19 cellular contexts compared by ENCODE assay signal in genomic region chr1:10650591-10651216, GRCh38.
DNase-seq lines count a peak whose midpoint lies in the region; ATAC-seq and TF ChIP-seq lines count a peak whose summit lies in the region.
"Had no signal": no experiment of that assay in that cellular context is flagged by ENCODE, and none has a peak within 500 bp of the region (broad histone marks: within the 10 kb centered on the region; RNA-seq: fewer than 3 reads in every experiment).

No MANE protein-coding gene starts in this region.

- intact Hi-C loops in lower lobe of right lung (cut with DNase I) = no loop called here
- intact Hi-C loops in thyroid gland (cut with DNase I) = no loop called here

- H2AFZ ChIP-seq in H9 (ENCODE audit: low read length) = no peak overlapping the region

- H3K4me1 ChIP-seq in H9 (ENCODE audit: insufficient read depth, low read length) (no peaks in the 10 kb centered on the region), endodermal cell (ENCODE audit: control insufficient read depth, insufficient read depth, low read length) (peaks cover 4% of the 10 kb centered on the region), lower lobe of right lung (peaks cover 25% of the 10 kb centered on the region), stomach smooth muscle (ENCODE audit: control insufficient read depth, insufficient read depth, low read length) (peaks cover 82% of the 10 kb centered on the region), thyroid gland (peaks cover 13 to 14% of the 10 kb centered on the region in 2 donors)

- ATAC-seq in lower lobe of right lung (no peak), GM21526 (IDR thresholded peaks at IDR 0.05; ENCODE audit: low FRiP score, unreplicated experiment) (no peak)
- ATAC-seq: Right ventricle myocardium inferior had no signal

- H3K56ac ChIP-seq in H9 (ENCODE audit: insufficient read length, low read depth, low read length) = no peak overlapping the region

- no peaks in the 10 kb centered on the region for H3K36me3 ChIP-seq in endodermal cell (ENCODE audit: control insufficient read depth, insufficient read depth, low read length)
- peaks cover 71% of the 10 kb centered on the region for H3K36me3 ChIP-seq in lower lobe of right lung
- H3K36me3 ChIP-seq in stomach smooth muscle (ENCODE audit: control insufficient read depth in 2 of 2, insufficient read depth in 2 of 2, low read length in 2 of 2) = peaks cover 20 to 21% of the 10 kb centered on the region in 2 donors
- H3K36me3 ChIP-seq in thyroid gland = peaks cover 0 to 19% of the 10 kb centered on the region in 2 donors
- H3K36me3 ChIP-seq: MG63 had no signal

- TF ChIP-seq POLR2A in thyroid gland (IDR thresholded peaks at IDR 0.05) = no peak

- H3K23me2 ChIP-seq in H9 (ENCODE audit: insufficient read length, low read depth, low read length, poor library complexity, severe bottlenecking) = peaks cover 4% of the 10 kb centered on the region

- no peak overlapping the region for H3K27ac Mint-ChIP-seq in H9
- H3K27ac Mint-ChIP-seq in endodermal cell = no peak overlapping the region
- H3K27ac Mint-ChIP-seq: CD4-positive, alpha-beta T cell had no signal

- H3K9ac ChIP-seq in H9 (ENCODE audit: extremely low read depth, insufficient read length, low read length) (no peak overlapping the region), endodermal cell (ENCODE audit: extremely low read depth, low read length, poor library complexity, severe bottlenecking) (no peak overlapping the region), stomach smooth muscle (ENCODE audit: low read length in 2 of 2) (no peak overlapping the region)
- H3K9ac ChIP-seq: KMS-11 had no signal

- H3K79me1 ChIP-seq in H9 (ENCODE audit: insufficient read depth, low read depth, low read length, poor library complexity, severe bottlenecking) = no peaks in the 10 kb centered on the region

- no peak for DNase-seq in H9
- DNase-seq in endodermal cell = no peak
- DNase-seq in lower lobe of right lung = no peak
- DNase-seq in GM10266 (ENCODE audit: extremely low spot score) = no peak
- DNase-seq in activated CD8-positive, alpha-beta memory T cell treated with anti-CD3 and anti-CD28 coated beads, Interleukin-2, amount 50 U/mL, for 48 hours = no peak
- no peak for DNase-seq in thyroid gland
- DNase-seq: AML-193; Calu3; CD4-positive, alpha-beta T cell; MG63; NCI-H1105; NCI-H187 treated with DMSO at 0.1 percent for 48 hours; NCI-H446; NCI-H82 had no signal

- no CpG with 5 or more reads among the region's 32 CpGs for WGBS in H9 (ENCODE audit: extremely low coverage, insufficient read length, low lambda C conversion rate)
- 29 to 33% methylated on average over 11 to 32 of the region's 32 CpGs for WGBS in endodermal cell (ENCODE audit: insufficient coverage in 1 of 2, insufficient read length in 1 of 2), 2 experiments
- 75 to 81% methylated on average over 13 to 15 of the region's 32 CpGs for WGBS in thyroid gland, 2 donors

- H3K27me3 Mint-ChIP-seq in H9 (ENCODE audit: low read depth) = no peaks in the 10 kb centered on the region
- H3K27me3 Mint-ChIP-seq in endodermal cell (ENCODE audit: insufficient read depth) = no peaks in the 10 kb centered on the region
- H3K27me3 Mint-ChIP-seq: CD4-positive, alpha-beta T cell had no signal

- no peak overlapping the region for H3K23ac ChIP-seq in H9 (ENCODE audit: insufficient read length, low read depth, low read length)

- no peaks in the 10 kb centered on the region for H3K9me3 Mint-ChIP-seq in H9
- no peaks in the 10 kb centered on the region for H3K9me3 Mint-ChIP-seq in endodermal cell
- H3K9me3 Mint-ChIP-seq: CD4-positive, alpha-beta T cell had no signal

- H3K27ac ChIP-seq in H9 (ENCODE audit: insufficient read length, low read depth, low read length) = no peak overlapping the region
- H3K27ac ChIP-seq in endodermal cell (ENCODE audit: low read depth, low read length) = peak overlapping the region; percentile 73
- peak overlapping the region; percentile 73 for H3K27ac ChIP-seq in lower lobe of right lung
- H3K27ac ChIP-seq in stomach smooth muscle (ENCODE audit: low read length) = peak overlapping the region; percentile 75
- H3K27ac ChIP-seq in thyroid gland = peak overlapping the region in 1 of 3 donors; percentile 63
- H3K27ac ChIP-seq: HL-60, KMS-11 had no signal

- H4K5ac ChIP-seq in H9 (ENCODE audit: insufficient read length, low read depth, low read length) = no peak overlapping the region

- H2AK5ac ChIP-seq in H9 (ENCODE audit: insufficient read length, low read length) = no peak overlapping the region

- H2BK20ac ChIP-seq in H9 (ENCODE audit: low read depth, low read length, poor library complexity, severe bottlenecking) = no peak overlapping the region

- no peak overlapping the region for H4K8ac ChIP-seq in H9 (replicated peaks; ENCODE audit: insufficient read length, low read depth, low read length)

- no peak overlapping the region for H3K4ac ChIP-seq in H9 (ENCODE audit: low read depth, low read length)

- H2BK120ac ChIP-seq in H9 (ENCODE audit: low read depth, low read length, poor library complexity, severe bottlenecking) = no peak overlapping the region

- no peaks in the 10 kb centered on the region for H4K20me1 ChIP-seq in H9 (ENCODE audit: control insufficient read depth, insufficient read depth, insufficient read length)

- no peak overlapping the region for H4K91ac ChIP-seq in H9 (ENCODE audit: insufficient read length, low read depth, low read length)

- H2BK12ac ChIP-seq in H9 (ENCODE audit: insufficient read length, low read depth, low read length) = no peak overlapping the region

- no peak overlapping the region for H3K18ac ChIP-seq in H9 (ENCODE audit: insufficient read length, low read depth, low read length)

- H3K36me3 Mint-ChIP-seq in H9 (ENCODE audit: insufficient read depth in 1 of 3, low read depth in 3 of 3) = peaks cover 0 to 4% (median 0%) of the 10 kb centered on the region in 3 experiments; a peak in 1 of 7 replicates
- H3K36me3 Mint-ChIP-seq in endodermal cell (ENCODE audit: low read depth) = no peaks in the 10 kb centered on the region

- no peak overlapping the region; the same call in 1 of the 2 replicates for H3K14ac ChIP-seq in H9 (ENCODE audit: insufficient read depth, low read length)

- no peak overlapping the region for H2BK5ac ChIP-seq in H9 (ENCODE audit: insufficient read length, low read length)

- peak overlapping the region; percentile 44 for H3K4me2 ChIP-seq in H9 (ENCODE audit: insufficient read depth, insufficient read length, low read length)
- H3K4me2 ChIP-seq: KMS-11 had no signal

- no peaks in the 10 kb centered on the region for H3K79me2 ChIP-seq in H9 (ENCODE audit: insufficient read depth, low read length)

- H3K4me1 Mint-ChIP-seq in H9 = peaks cover 5 to 20% of the 10 kb centered on the region in 2 experiments
- H3K4me1 Mint-ChIP-seq in endodermal cell = no peaks in the 10 kb centered on the region

- H3K27me3 ChIP-seq in H9 (ENCODE audit: insufficient read depth, low read length) (no peaks in the 10 kb centered on the region; the same call in 1 of the 2 replicates), endodermal cell (ENCODE audit: control insufficient read depth, insufficient read depth, low read length, poor library complexity, severe bottlenecking) (peaks cover 35% of the 10 kb centered on the region), lower lobe of right lung (ENCODE audit: low read depth) (no peaks in the 10 kb centered on the region), stomach smooth muscle (ENCODE audit: control insufficient read depth in 1 of 2, insufficient read depth in 2 of 2, low read length in 2 of 2) (no peaks in the 10 kb centered on the region), thyroid gland (no peaks in the 10 kb centered on the region)
- H3K27me3 ChIP-seq: MG63 had no signal

- no peak overlapping the region for H3T11ph ChIP-seq in H9 (ENCODE audit: low read length)

- H3K4me3 Mint-ChIP-seq in H9 (peak overlapping the region in 1 of 2 experiments; percentile 68; a peak in 3 of 5 replicates), endodermal cell (no peak overlapping the region)
- H3K4me3 Mint-ChIP-seq: CD4-positive, alpha-beta T cell had no signal

- no peak overlapping the region for H2BK15ac ChIP-seq in H9 (ENCODE audit: low read depth, low read length)

- H3K9me3 ChIP-seq in H9 (ENCODE audit: control insufficient read depth, low read depth, low read length) (no peaks in the 10 kb centered on the region), endodermal cell (ENCODE audit: control insufficient read depth, low read length) (no peaks in the 10 kb centered on the region), lower lobe of right lung (no peaks in the 10 kb centered on the region), stomach smooth muscle (ENCODE audit: control insufficient read depth in 2 of 2, low read length in 2 of 2) (no peaks in the 10 kb centered on the region), thyroid gland (no peaks in the 10 kb centered on the region)
- H3K9me3 ChIP-seq: MG63 had no signal

- H3K4me3 ChIP-seq in endodermal cell (ENCODE audit: low read length) = no peak overlapping the region
- no peak overlapping the region for H3K4me3 ChIP-seq in lower lobe of right lung
- H3K4me3 ChIP-seq in stomach smooth muscle (ENCODE audit: low read length in 2 of 2) = no peak overlapping the region
- no peak overlapping the region for H3K4me3 ChIP-seq in thyroid gland (replicated peaks in 1 of 3)
- H3K4me3 ChIP-seq: MG63 had no signal

- TF ChIP-seq CTCF in H9 (conservative IDR thresholded peaks at IDR 0.05) (no peak), endodermal cell (conservative IDR thresholded peaks at IDR 0.05) (no peak), lower lobe of right lung (IDR thresholded peaks at IDR 0.05) (no peak), GM10266 (IDR thresholded peaks at IDR 0.05; ENCODE audit: control insufficient read depth, insufficient read depth, low read depth, missing control alignments) (no peak), thyroid gland (IDR thresholded peaks at IDR 0.05) (no peak)
